8 cellular contexts compared by ENCODE assay signal in the genomic region with DNA sequence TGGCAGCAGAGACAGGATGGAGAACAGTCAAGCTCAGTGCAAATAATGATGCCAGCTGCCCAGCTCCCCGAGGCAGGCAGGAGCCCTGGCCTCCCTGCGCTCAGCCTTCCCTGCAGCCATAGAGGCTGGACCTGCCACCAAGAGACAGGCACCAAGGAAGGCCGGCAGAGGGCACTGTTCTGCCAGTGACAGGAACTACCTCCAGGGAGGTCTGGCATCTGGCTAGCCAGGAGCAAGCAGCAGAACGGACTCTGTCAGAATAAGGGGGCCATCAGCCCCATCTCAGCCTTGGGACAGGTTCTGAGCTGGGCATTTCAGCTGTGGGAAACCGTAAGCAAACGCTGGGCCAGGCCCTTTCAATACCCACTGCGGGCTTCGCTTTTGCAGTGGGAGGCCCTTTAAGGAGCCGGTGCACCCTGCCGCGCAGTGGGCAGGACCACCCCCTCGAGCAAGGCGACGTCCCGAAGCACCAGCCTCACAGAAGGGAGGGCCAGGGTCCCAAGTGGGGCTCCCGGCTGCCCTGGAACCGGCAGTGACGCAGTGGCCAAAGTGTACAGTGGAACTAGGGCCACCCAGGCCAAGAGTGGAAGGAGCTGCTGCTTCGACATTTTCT. TPM values are rescaled to one million over a fixed set of nuclear protein-coding genes. Genes with fewer than 3 reads are reported as not detected.
DNase-seq lines count a peak whose midpoint lies in the region; ATAC-seq and TF ChIP-seq lines count a peak whose summit lies in the region.

No MANE protein-coding gene starts in this region.

- no peaks in the 10 kb centered on the region for H3K4me1 ChIP-seq in HAP-1
- H3K4me1 ChIP-seq in neutrophil (ENCODE audit: control insufficient read depth in 1 of 2, insufficient read depth in 1 of 2, low read depth in 1 of 2, low read length in 1 of 2): peaks cover 0 to 3% of the 10 kb centered on the region in 2 experiments

- H3K9me3 ChIP-seq in HAP-1 (no peaks in the 10 kb centered on the region), neutrophil (no peaks in the 10 kb centered on the region)

- in situ Hi-C loops in HAP-1 (cut with MboI; ENCODE audit: low sequenced_read_pairs): no loop called here

- H3K4me3 ChIP-seq in BJ (ENCODE audit: low read depth, low read length) (no peak overlapping the region), HAP-1 (no peak overlapping the region), fibroblast of mammary gland (ENCODE audit: control insufficient read depth, low read depth, low read length) (no peak overlapping the region), neutrophil (ENCODE audit: low read depth in 1 of 2, low read length in 1 of 2) (no peak overlapping the region)

- ATAC-seq in HG03108 (IDR thresholded peaks at IDR 0.05; ENCODE audit: unreplicated experiment): no peak

- no peak for DNase-seq in BJ (ENCODE audit: low read depth)
- peak; percentile 49 to 86 for DNase-seq in HAP-1 (ENCODE audit: low spot score in 2 of 2)
- DNase-seq in OCI-M1 (lab: John Stamatoyannopoulos, UW): peak; percentile 81
- peak; percentile 75 for DNase-seq in activated T-cell treated with anti-CD3 and anti-CD28 coated beads, Interleukin-2, amount 50 U/mL, for 1 hour
- DNase-seq in fibroblast of mammary gland (ENCODE audit: low read depth): peak; percentile 69
- peak; percentile 37 for DNase-seq in stromal cell of bone marrow (ENCODE audit: low read depth)

- peak; percentile 89 for TF ChIP-seq CTCF in BJ (IDR thresholded peaks at IDR 0.05; ENCODE audit: insufficient read depth, low read depth, low read length)
- TF ChIP-seq CTCF in fibroblast of mammary gland (conservative IDR thresholded peaks at IDR 0.05; ENCODE audit: control insufficient read depth, insufficient read depth, low read depth, low read length): peak; percentile 72
- TF ChIP-seq CTCF in neutrophil (IDR thresholded peaks at IDR 0.05): peak; percentile 74

- H3K27ac ChIP-seq in neutrophil: no peak overlapping the region

- POLR2A ChIA-PET in BJ (lab: Charles Lee): no interaction called here

- H3K27me3 ChIP-seq in BJ (ENCODE audit: control insufficient read depth, insufficient read depth, low read length) (peaks cover 4% of the 10 kb centered on the region), HAP-1 (ENCODE audit: low read depth) (peaks cover 26% of the 10 kb centered on the region), neutrophil (peaks cover 34% of the 10 kb centered on the region)

- no peaks in the 10 kb centered on the region for H3K36me3 ChIP-seq in BJ (ENCODE audit: control insufficient read depth, insufficient read depth, low read length)
- H3K36me3 ChIP-seq in HAP-1 (replicated peaks): no peaks in the 10 kb centered on the region; the same call in 1 of the 2 replicates
- peaks cover 25% of the 10 kb centered on the region for H3K36me3 ChIP-seq in neutrophil

- CTCF ChIA-PET in BJ (lab: Yijun Ruan, JAX): interaction anchor here (0.7 to 4.1 kb wide), 16 partner anchors 8 to 219 kb away, joined by 3 to 37 read pairs (median 5); a partner anchor contains a TSS

RNA-seq across cellular contexts. Expression of a gene that starts 18.2 kb away (rescaled TPM):
- 20.6 and 23.0 TPM in 2 replicates for polyA plus RNA-seq in BJ (2011; rRNA removed)
- 10.7 and 11.6 TPM in 2 replicates for polyA minus RNA-seq in BJ (2011; rRNA and poly(A)+ RNA removed)

RNA-seq across cellular contexts. Expression of a gene that starts 54.2 kb away (rescaled TPM):
- not detected in 2 replicates for polyA plus RNA-seq in BJ (2011; rRNA removed)
- polyA minus RNA-seq in BJ (2011; rRNA and poly(A)+ RNA removed): not detected in 2 replicates

RNA-seq across cellular contexts. Expression of a gene that starts 59.1 kb away (rescaled TPM):
- polyA plus RNA-seq in BJ (2011; rRNA removed): not detected in 2 replicates
- not detected in 2 replicates for polyA minus RNA-seq in BJ (2011; rRNA and poly(A)+ RNA removed)
